8 cellular contexts compared by ENCODE assay signal in genomic region chr16:10521681-10522274, GRCh38. TPM values are rescaled to one million over a fixed set of nuclear protein-coding genes. Genes with fewer than 3 reads are reported as not detected.
A peak's percentile ranks its signal among the peaks of the same experiment; 100 is the strongest.
DNase-seq lines count a peak whose midpoint lies in the region; ATAC-seq, FAIRE-seq and TF ChIP-seq lines count a peak whose summit lies in the region.

No MANE protein-coding gene starts in this region.

- TF ChIP-seq CTCF in AG04450 (IDR thresholded peaks at IDR 0.05; ENCODE audit: low read depth, low read length) (peak; percentile 80), GM13976 (IDR thresholded peaks at IDR 0.05; ENCODE audit: borderline replicate concordance, control extremely low read depth, extremely low read depth, insufficient read depth, missing control alignments) (peak; percentile 49), H1 (IDR thresholded peaks at IDR 0.05; ENCODE audit: control extremely low read depth in 1 of 3, insufficient read depth in 1 of 3, low read depth in 1 of 3, low read length in 3 of 3) (peak; percentile 64 to 90 (median 89)), tibial artery (IDR thresholded peaks at IDR 0.05) (peak; percentile 83 to 88)

- no peak overlapping the region for H2AFZ ChIP-seq in H1 (ENCODE audit: low read length)
- H2AFZ ChIP-seq in mesenchymal stem cell (ENCODE audit: low read depth, low read length), result no peak overlapping the region

- TF ChIP-seq RAD21 in H1 (IDR thresholded peaks at IDR 0.05 in 1 of 2, conservative IDR thresholded peaks at IDR 0.05 in 1 of 2; ENCODE audit: low read depth in 2 of 2, low read length in 2 of 2), result peak; percentile 78 to 86

- H2BK5ac ChIP-seq in H1 (ENCODE audit: low read depth, low read length), result no peak overlapping the region
- no peak overlapping the region for H2BK5ac ChIP-seq in mesenchymal stem cell (ENCODE audit: low read depth, low read length, poor library complexity, severe bottlenecking)

- no peak overlapping the region for H4K91ac ChIP-seq in H1 (replicated peaks; ENCODE audit: insufficient read length, low read length)
- no peak overlapping the region for H4K91ac ChIP-seq in mesenchymal stem cell (ENCODE audit: low read length)

- no peak overlapping the region for H3K9ac ChIP-seq in H1 (replicated peaks in 1 of 4; ENCODE audit: extremely low read depth in 1 of 4, low read depth in 3 of 4, low read length in 3 of 4)
- H3K9ac ChIP-seq in mesenchymal stem cell (ENCODE audit: low read length), result no peak overlapping the region

- ATAC-seq in GM21381 (IDR thresholded peaks at IDR 0.05; ENCODE audit: unreplicated experiment), result no peak

- H2BK20ac ChIP-seq in H1 (ENCODE audit: low read length), result no peak overlapping the region

- TF ChIP-seq POLR2A in H1 (IDR thresholded peaks at IDR 0.05; ENCODE audit: control extremely low read depth in 1 of 2, low read depth in 2 of 2, low read length in 2 of 2), result no peak

- H2BK120ac ChIP-seq in H1 (replicated peaks; ENCODE audit: low read depth, low read length) (no peak overlapping the region), mesenchymal stem cell (ENCODE audit: low read depth, low read length) (no peak overlapping the region)

- H3K18ac ChIP-seq in H1 (ENCODE audit: extremely low read depth, low read length) (no peak overlapping the region), mesenchymal stem cell (ENCODE audit: low read depth in 1 of 2, low read length in 2 of 2) (no peak overlapping the region)

- H3K27me3 ChIP-seq in AG04450 (ENCODE audit: control insufficient read depth, insufficient read depth, low read length), result no peaks in the 10 kb centered on the region
- no peaks in the 10 kb centered on the region for H3K27me3 ChIP-seq in H1 (replicated peaks in 1 of 4; ENCODE audit: control insufficient read depth in 3 of 4, extremely low read depth in 1 of 4, insufficient read depth in 3 of 4, low read length in 3 of 4)
- H3K27me3 ChIP-seq in mesenchymal stem cell (ENCODE audit: control insufficient read depth in 1 of 2, insufficient read depth in 1 of 2, low read length in 2 of 2), result no peaks in the 10 kb centered on the region
- H3K27me3 ChIP-seq in tibial artery, result no peaks in the 10 kb centered on the region

- TF ChIP-seq EP300 in H1 (IDR thresholded peaks at IDR 0.05; ENCODE audit: borderline replicate concordance in 1 of 2, low read depth in 2 of 2, low read length in 2 of 2), result no peak

- DNase-seq in AG04450 (ENCODE audit: low read depth, low spot score) (peak; percentile 6), GM13976 (ENCODE audit: low spot score) (peak; percentile 68), NCI-H2196 treated with DMSO at 0.1 percent for 48 hours (lab: John Stamatoyannopoulos, UW; ENCODE audit: unreplicated experiment) (peak; percentile 18), H1 (ENCODE audit: low read depth in 1 of 2, low spot score in 2 of 2) (peak in 1 of 2 experiments; percentile 62), mesenchymal stem cell (peak; percentile 66), tibial artery (peak; percentile 70 to 76)
- peak; percentile 6 to 24 for DNase-seq in activated CD4-positive, alpha-beta T cell treated with anti-CD3 and anti-CD28 coated beads for 4 hours

- H2BK12ac ChIP-seq in H1 (ENCODE audit: low read depth, low read length) (no peak overlapping the region), mesenchymal stem cell (ENCODE audit: low read length in 2 of 2) (no peak overlapping the region)

- no peaks in the 10 kb centered on the region for H4K20me1 ChIP-seq in H1 (replicated peaks in 1 of 2; ENCODE audit: control insufficient read depth in 1 of 2, insufficient read depth in 2 of 2, low read length in 2 of 2)

- H3K9me3 ChIP-seq in AG04450 (ENCODE audit: control insufficient read depth, insufficient read depth, low read length), result no peaks in the 10 kb centered on the region; the same call in 1 of the 2 replicates
- H3K9me3 ChIP-seq in H1 (ENCODE audit: insufficient read depth in 2 of 2, low read depth in 1 of 2, low read length in 1 of 2), result no peaks in the 10 kb centered on the region
- no peaks in the 10 kb centered on the region for H3K9me3 ChIP-seq in mesenchymal stem cell (ENCODE audit: control insufficient read depth, low read length)
- H3K9me3 ChIP-seq in tibial artery, result no peaks in the 10 kb centered on the region

- no peaks in the 10 kb centered on the region for H3K4me1 ChIP-seq in H1 (replicated peaks in 1 of 4; ENCODE audit: control insufficient read depth in 3 of 4, insufficient read depth in 4 of 4, low read length in 3 of 4)
- H3K4me1 ChIP-seq in mesenchymal stem cell (ENCODE audit: control insufficient read depth, insufficient read depth, low read depth, low read length), result no peaks in the 10 kb centered on the region
- H3K4me1 ChIP-seq in tibial artery, result peaks cover 0 to 3% (median 0%) of the 10 kb centered on the region in 4 donors

- no peak overlapping the region for H2AK5ac ChIP-seq in H1 (ENCODE audit: low read depth, low read length)
- H2AK5ac ChIP-seq in mesenchymal stem cell (ENCODE audit: low read length, severe bottlenecking), result no peak overlapping the region

- H3K23ac ChIP-seq in H1 (ENCODE audit: insufficient read length), result no peak overlapping the region
- H3K23ac ChIP-seq in mesenchymal stem cell (ENCODE audit: low read length in 2 of 2), result no peak overlapping the region

- in situ Hi-C loops in GM13976 (cut with MboI; ENCODE audit: low sequenced_read_pairs, unreplicated experiment), result loop anchor here (5.0 to 10.0 kb wide), 2 partner anchors 211 to 413 kb away; no protein-coding TSS in a partner anchor

- CTCF ChIA-PET in AG04450 (lab: Charles Lee), result interaction anchor here (0.6 to 4.6 kb wide), 13 partner anchors 8 to 1361 kb away, joined by 3 to 68 read pairs (median 3); no protein-coding TSS in a partner anchor
- CTCF ChIA-PET in H1 (lab: Charles Lee; ENCODE audit: partially characterized antibody), result interaction anchor here (0.6 to 5.0 kb wide), 43 partner anchors 7 to 508 kb away, joined by 3 to 42 read pairs (median 4); partner anchors contain the start of gene NUBP1

- WGBS in H1 (ENCODE audit: extremely low coverage in 1 of 2, insufficient coverage in 1 of 2, insufficient read length in 1 of 2, insufficient replicate concordance in 2 of 2, low coverage in 1 of 2, low lambda C conversion rate in 2 of 2, missing lambda C conversion rate in 1 of 2), 2 experiments, result 41% methylated on average over 9 of the region's 9 CpGs; no CpG with 5 or more reads in 1 of the 2 experiments
- 26% methylated on average over 7 of the region's 9 CpGs for WGBS in mesenchymal stem cell

- H2BK15ac ChIP-seq in H1 (ENCODE audit: low read length) (no peak overlapping the region), mesenchymal stem cell (ENCODE audit: low read depth, poor library complexity, severe bottlenecking) (no peak overlapping the region)

- H3K36me3 ChIP-seq in H1 (ENCODE audit: control insufficient read depth in 2 of 4, insufficient read depth in 4 of 4, low read length in 3 of 4), result no peaks in the 10 kb centered on the region
- H3K36me3 ChIP-seq in mesenchymal stem cell (ENCODE audit: control insufficient read depth in 1 of 2, insufficient read depth in 2 of 2, low read depth in 1 of 2, low read length in 2 of 2), result peaks cover 0 to 4% of the 10 kb centered on the region in 2 experiments
- peaks cover 7 to 38% (median 29%) of the 10 kb centered on the region in 3 donors for H3K36me3 ChIP-seq in tibial artery

- H3K4me2 ChIP-seq in H1 (ENCODE audit: insufficient read depth in 1 of 2, low read depth in 2 of 2, low read length in 2 of 2) (no peak overlapping the region), mesenchymal stem cell (ENCODE audit: low read length, poor library complexity, severe bottlenecking) (no peak overlapping the region)

- no peaks in the 10 kb centered on the region for H3K79me2 ChIP-seq in H1 (ENCODE audit: control insufficient read depth in 1 of 2, insufficient read depth in 2 of 2, low read length in 2 of 2)

- no peak overlapping the region for H3K27ac ChIP-seq in AG04450 (ENCODE audit: low read depth, low read length)
- H3K27ac ChIP-seq in H1 (ENCODE audit: low read depth, low read length), result no peak overlapping the region
- no peak overlapping the region for H3K27ac ChIP-seq in mesenchymal stem cell (ENCODE audit: low read length, poor library complexity, severe bottlenecking)
- no peak overlapping the region for H3K27ac ChIP-seq in tibial artery

- no peak overlapping the region for H3K14ac ChIP-seq in H1 (ENCODE audit: insufficient read length)
- no peak overlapping the region for H3K14ac ChIP-seq in mesenchymal stem cell (ENCODE audit: low read length in 2 of 2)

- no peak overlapping the region for H4K8ac ChIP-seq in H1 (ENCODE audit: extremely low read depth, insufficient read depth, low read length)
- H4K8ac ChIP-seq in mesenchymal stem cell (ENCODE audit: low read length), result no peak overlapping the region

- H3K79me1 ChIP-seq in H1 (ENCODE audit: low read depth, low read length) (no peaks in the 10 kb centered on the region), mesenchymal stem cell (replicated peaks; ENCODE audit: low read length, poor library complexity, severe bottlenecking) (no peaks in the 10 kb centered on the region)

- H3K23me2 ChIP-seq in H1 (ENCODE audit: low read depth, low read length), result no peaks in the 10 kb centered on the region

- no peak overlapping the region for H4K5ac ChIP-seq in H1 (ENCODE audit: insufficient read length, low read depth, low read length)

- no peak overlapping the region for H3K56ac ChIP-seq in H1 (replicated peaks; ENCODE audit: insufficient read length, low read depth, low read length)

- POLR2A ChIA-PET in AG04450 (lab: Yijun Ruan, JAX) (no interaction called here), H1 (lab: Charles Lee; ENCODE audit: partially characterized antibody) (interaction anchor here (1.3 kb wide), 1 partner anchor 136 kb away, joined by 3 read pairs; the partner anchor contains the start of gene ATF7IP2)

- H3K4ac ChIP-seq in H1 (replicated peaks; ENCODE audit: insufficient read length, low read depth, low read length), result no peak overlapping the region
- no peak overlapping the region for H3K4ac ChIP-seq in mesenchymal stem cell (ENCODE audit: low read depth in 1 of 2, low read length in 2 of 2)

- no peak overlapping the region for H3K4me3 ChIP-seq in AG04450 (ENCODE audit: low read depth, low read length)
- no peak overlapping the region for H3K4me3 ChIP-seq in H1 (ENCODE audit: extremely low read depth in 1 of 4, insufficient read depth in 2 of 4, low read depth in 3 of 4, low read length in 4 of 4)
- no peak overlapping the region for H3K4me3 ChIP-seq in mesenchymal stem cell (ENCODE audit: insufficient read depth in 1 of 2, low read depth in 1 of 2, low read length in 2 of 2)
- no peak overlapping the region for H3K4me3 ChIP-seq in tibial artery

- intact Hi-C loops in tibial artery (cut with DNase I; ENCODE audit: low total_unique reads), result loop anchor here (10.0 kb wide), 1 partner anchor 313 kb away; no protein-coding TSS in a partner anchor

- peak; percentile 82 for FAIRE-seq in H1 (lab: Jason Lieb, UNC)

RNA-seq across cellular contexts. Expression of gene EMP2, which starts 58.6 kb away (rescaled TPM):
- polyA plus RNA-seq in AG04450 (2011; rRNA removed) (15.1 and 15.2 TPM in 2 replicates), H1 (2011; rRNA removed) (13.5 and 23.3 TPM in 2 replicates)
- 23.5 and 25.6 TPM in 2 replicates for polyA minus RNA-seq in AG04450 (2011; rRNA and poly(A)+ RNA removed)
- 21.8 and 22.6 TPM in 2 replicates for total RNA-seq in H1 (2021; fragmentation: NEBNext Ultra II Directional; extraction: Animal tissue kit (Norgen Biotek cat#: 25700))
- 8.8 TPM for polyA plus RNA-seq in H1 (2011; cell fraction: cytosol; rRNA removed)
- 17.4 TPM for polyA plus RNA-seq in H1 (2011; cell fraction: nucleus; rRNA removed)
- 18.9 to 24.7 TPM (median 22.2 TPM) in 4 replicates for polyA plus RNA-seq in H1 (2012, experiment 1 of 2)
- 13.7 TPM for polyA plus RNA-seq in H1 (2012, experiment 2 of 2)
- polyA plus RNA-seq in H1 (2013, experiment 1 of 2), result 22.0 TPM
- 23.3 TPM for polyA plus RNA-seq in H1 (2013, experiment 2 of 2)
- polyA minus RNA-seq in H1 (2011; rRNA and poly(A)+ RNA removed), result 36.1 and 42.7 TPM in 2 replicates
- polyA minus RNA-seq in H1 (2011; cell fraction: cytosol; rRNA and poly(A)+ RNA removed), result 13.1 TPM
- polyA minus RNA-seq in H1 (2011; cell fraction: nucleus; rRNA and poly(A)+ RNA removed), result 8.5 TPM
- 9.7 TPM for polyA plus RNA-seq in mesenchymal stem cell (2013, experiment 1 of 2)
- 9.6 TPM for polyA plus RNA-seq in mesenchymal stem cell (2013, experiment 2 of 2)
